ENCODE assay signal across 23 cellular contexts in the genomic region with DNA sequence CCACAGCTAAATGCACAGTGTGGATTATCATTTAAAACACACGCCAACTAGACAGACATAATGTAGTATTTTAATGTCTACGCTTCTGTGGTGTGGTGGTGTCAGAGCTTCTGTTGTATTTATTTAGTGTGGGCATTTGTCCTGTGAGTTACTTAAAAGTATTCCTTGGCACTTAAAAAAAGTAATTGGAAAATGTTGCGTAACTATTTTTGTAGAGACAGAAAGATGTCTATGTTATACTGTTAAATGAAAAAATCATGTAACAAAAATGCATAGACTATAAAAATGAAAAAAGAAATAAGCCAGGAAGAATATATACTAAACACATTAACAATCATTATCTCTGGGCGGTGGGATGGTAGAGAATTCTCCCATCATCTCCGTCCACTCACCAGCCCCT. TPM values are rescaled to one million over a fixed set of nuclear protein-coding genes. Genes with fewer than 3 reads are reported as not detected.
DNase-seq lines count a peak whose midpoint lies in the region; ATAC-seq and TF ChIP-seq lines count a peak whose summit lies in the region.
"Had no signal": no experiment of that assay in that cellular context is flagged by ENCODE, and none has a peak within 500 bp of the region (broad histone marks: within the 10 kb centered on the region; RNA-seq: fewer than 3 reads in every experiment).

No MANE protein-coding gene starts in this region.

- no peaks in the 10 kb centered on the region for H3K9me3 ChIP-seq in SU-DHL-6 (ENCODE audit: insufficient read depth, low read length)
- H3K9me3 ChIP-seq in effector memory CD4-positive, alpha-beta T cell (ENCODE audit: control insufficient read depth, low read length) = no peaks in the 10 kb centered on the region
- no peaks in the 10 kb centered on the region for H3K9me3 ChIP-seq in suprapubic skin
- H3K9me3 ChIP-seq: Caco-2, pancreas, Peyer's patch, sigmoid colon, SJCRH30, thyroid gland had no signal

- H3K27ac ChIP-seq in SU-DHL-6 (ENCODE audit: low read depth, low read length) = peak overlapping the region; percentile 96; the same call in 1 of the 2 replicates
- H3K27ac ChIP-seq in effector memory CD4-positive, alpha-beta T cell (ENCODE audit: insufficient read depth, low read length, poor library complexity, severe bottlenecking) = peak overlapping the region; percentile 38
- no peak overlapping the region for H3K27ac ChIP-seq in suprapubic skin
- H3K27ac ChIP-seq: brain microvascular endothelial cell, pancreas, sigmoid colon, SJCRH30, thyroid gland had no signal

- H3K27me3 ChIP-seq in SU-DHL-6 (ENCODE audit: low read length) = no peaks in the 10 kb centered on the region
- H3K27me3 ChIP-seq in effector memory CD4-positive, alpha-beta T cell (replicated peaks; ENCODE audit: control insufficient read depth, insufficient read depth, low read length, poor library complexity, severe bottlenecking) = no peaks in the 10 kb centered on the region
- H3K27me3 ChIP-seq in suprapubic skin = no peaks in the 10 kb centered on the region
- H3K27me3 ChIP-seq: brain microvascular endothelial cell, pancreas, Peyer's patch, sigmoid colon, SJCRH30, thyroid gland had no signal

- H3K36me3 Mint-ChIP-seq in activated naive CD4-positive, alpha-beta T cell treated with anti-CD3 and anti-CD28 coated beads, Interleukin-2, amount 50 U/mL, for 24 hours = peaks cover 9% of the 10 kb centered on the region
- H3K36me3 Mint-ChIP-seq: naive B cell had no signal

- H2AFZ ChIP-seq in SU-DHL-6 (ENCODE audit: low read depth, low read length, severe bottlenecking) = no peak overlapping the region

- peak overlapping the region; percentile 94 for H3K27ac Mint-ChIP-seq in activated naive CD4-positive, alpha-beta T cell treated with anti-CD3 and anti-CD28 coated beads, Interleukin-2, amount 50 U/mL, for 24 hours

- peaks cover 96% of the 10 kb centered on the region for H3K4me1 Mint-ChIP-seq in activated naive CD4-positive, alpha-beta T cell treated with anti-CD3 and anti-CD28 coated beads, Interleukin-2, amount 50 U/mL, for 24 hours

- H3K9me2 ChIP-seq in SU-DHL-6 (replicated peaks; ENCODE audit: insufficient read depth, low read length) = no peaks in the 10 kb centered on the region

- no peak for TF ChIP-seq EP300 in suprapubic skin (IDR thresholded peaks at IDR 0.05)

- TF ChIP-seq CTCF in SU-DHL-6 (IDR thresholded peaks at IDR 0.05; ENCODE audit: insufficient read depth, low read length, poor library complexity, severe bottlenecking) (no peak), suprapubic skin (IDR thresholded peaks at IDR 0.05) (no peak)

- TF ChIP-seq POLR2A in suprapubic skin (IDR thresholded peaks at IDR 0.05) = no peak

- no peaks in the 10 kb centered on the region for H3K9me3 Mint-ChIP-seq in activated naive CD4-positive, alpha-beta T cell treated with anti-CD3 and anti-CD28 coated beads, Interleukin-2, amount 50 U/mL, for 24 hours
- H3K9me3 Mint-ChIP-seq: naive B cell had no signal

- no peak for DNase-seq in activated naive CD4-positive, alpha-beta T cell (lab: John Stamatoyannopoulos, UW)
- DNase-seq in effector memory CD4-positive, alpha-beta T cell = no peak
- DNase-seq in suprapubic skin (ENCODE audit: low spot score in 2 of 2) (no peak), 8988T (no peak)
- DNase-seq: brain microvascular endothelial cell; Caco-2; glutamatergic neuron; left colon; mesendoderm; naive B cell; NCI-H1105 treated with DMSO at 0.1 percent for 48 hours; NCI-H2107; NCI-H510A treated with DMSO at 0.1 percent for 48 hours; NK-92 treated with Interleukin-12 subunit alpha and Interleukin-12 subunit beta, amount 100 ng/mL, for 24 hours; pancreas; Peyer's patch; sigmoid colon; SJCRH30; thyroid gland had no signal

- no peak for ATAC-seq in GM18502 (IDR thresholded peaks at IDR 0.05; ENCODE audit: poor library complexity, unreplicated experiment)
- ATAC-seq: activated CD4-positive, CD25-positive, alpha-beta regulatory T cell treated with anti-CD3 and anti-CD28 coated beads, Interleukin-2, amount 50 U/mL, for 24 hours; left colon; pancreas had no signal

- H4K20me1 ChIP-seq in SU-DHL-6 (ENCODE audit: low read depth, low read length) = no peaks in the 10 kb centered on the region

- H3K4me2 ChIP-seq in SU-DHL-6 (ENCODE audit: low read depth, low read length, poor library complexity, severe bottlenecking) = peak overlapping the region; percentile 88

- H3K9ac ChIP-seq in SU-DHL-6 (ENCODE audit: low read length) = no peak overlapping the region

- no peak overlapping the region for H3K4me3 Mint-ChIP-seq in activated naive CD4-positive, alpha-beta T cell treated with anti-CD3 and anti-CD28 coated beads, Interleukin-2, amount 50 U/mL, for 24 hours

- WGBS in suprapubic skin = 80% methylated on average over 5 of the region's 5 CpGs

- peaks cover 62% of the 10 kb centered on the region for H3K79me2 ChIP-seq in SU-DHL-6 (ENCODE audit: insufficient read depth, low read length)

- H3K4me3 ChIP-seq in SU-DHL-6 (ENCODE audit: insufficient read depth, low read length, poor library complexity, severe bottlenecking) (no peak overlapping the region), suprapubic skin (no peak overlapping the region)
- H3K4me3 ChIP-seq in effector memory CD4-positive, alpha-beta T cell (ENCODE audit: insufficient read depth, low read depth, low read length, poor library complexity, severe bottlenecking) = no peak overlapping the region
- H3K4me3 ChIP-seq: pancreas, Peyer's patch, sigmoid colon, SJCRH30, thyroid gland had no signal

- no peaks in the 10 kb centered on the region for H3K27me3 Mint-ChIP-seq in activated naive CD4-positive, alpha-beta T cell treated with anti-CD3 and anti-CD28 coated beads, Interleukin-2, amount 50 U/mL, for 24 hours
- H3K27me3 Mint-ChIP-seq: naive B cell had no signal

- H3K36me3 ChIP-seq in SU-DHL-6 (ENCODE audit: low read length) (no peaks in the 10 kb centered on the region), suprapubic skin (no peaks in the 10 kb centered on the region)
- H3K36me3 ChIP-seq in effector memory CD4-positive, alpha-beta T cell (ENCODE audit: control insufficient read depth, insufficient read depth, low read length) = peaks cover 3% of the 10 kb centered on the region
- H3K36me3 ChIP-seq: brain microvascular endothelial cell, pancreas, Peyer's patch, sigmoid colon, SJCRH30, thyroid gland had no signal

- H3K4me1 ChIP-seq in effector memory CD4-positive, alpha-beta T cell (ENCODE audit: control insufficient read depth, insufficient read depth, low read length, poor library complexity, severe bottlenecking) = peaks cover 92% of the 10 kb centered on the region
- peaks cover 58% of the 10 kb centered on the region for H3K4me1 ChIP-seq in suprapubic skin

- peaks cover 64% of the 10 kb centered on the region for H3F3A ChIP-seq in SU-DHL-6 (ENCODE audit: insufficient read depth)

RNA-seq across cellular contexts. Expression of gene CYTH1, which starts 39.2 kb away (rescaled TPM):
- total RNA-seq in suprapubic skin = 10 to 100 TPM; 57.6 to 88.6 (median 74.9) TPM
